In genomic region chr7:74525881-74526280, GRCh38 we compare ENCODE assay signal across 13 cellular contexts.
A peak's percentile ranks its signal among the peaks of the same experiment; 100 is the strongest.
DNase-seq lines count a peak whose midpoint lies in the region; ATAC-seq and TF ChIP-seq lines count a peak whose summit lies in the region.
"Had no signal": no experiment of that assay in that cellular context is flagged by ENCODE, and none has a peak within 500 bp of the region (broad histone marks: within the 10 kb centered on the region; RNA-seq: fewer than 3 reads in every experiment).

No MANE protein-coding gene starts in this region.

- H3K9me3 ChIP-seq in body of pancreas = no peaks in the 10 kb centered on the region
- H3K9me3 ChIP-seq in mucosa of descending colon = peaks cover 8% of the 10 kb centered on the region
- peaks cover 0 to 8% (median 4%) of the 10 kb centered on the region in 4 donors for H3K9me3 ChIP-seq in upper lobe of left lung
- H3K9me3 ChIP-seq: SK-N-SH had no signal

- peak; percentile 74 for ATAC-seq in body of pancreas
- ATAC-seq in mucosa of descending colon = peak; percentile 91
- no peak for ATAC-seq in upper lobe of left lung (ENCODE audit: low FRiP score in 2 of 2)

- no peak for TF ChIP-seq CTCF in body of pancreas (IDR thresholded peaks at IDR 0.05)
- TF ChIP-seq CTCF in mucosa of descending colon (IDR thresholded peaks at IDR 0.05) = no peak
- TF ChIP-seq CTCF in upper lobe of left lung (IDR thresholded peaks at IDR 0.05) = no peak

- DNase-seq in DMS153 treated with DMSO at 0.1 percent for 48 hours (lab: John Stamatoyannopoulos, UW; ENCODE audit: unreplicated experiment) (peak; percentile 75), NCI-H2029 treated with DMSO at 0.1 percent for 48 hours (lab: John Stamatoyannopoulos, UW) (peak; percentile 52), body of pancreas (peak; percentile 73 to 88 (median 84)), mucosa of descending colon (peak; percentile 92 to 95 (median 92)), OCI-M2 (lab: John Stamatoyannopoulos, UW; ENCODE audit: unreplicated experiment) (no peak), upper lobe of left lung (no peak), activated gamma-delta T cell treated with Interleukin-2 at 50 U/mL for 16 hours (no peak)
- DNase-seq in activated T-helper 2 cell treated with anti-CD3 and anti-CD28 coated beads, Interferon-gamma antibody, Interleukin-2, Interleukin-4, amounts not matched to agents 10 μg/mL and 5 μg/mL and 100 μg/mL, durations not matched to agents 14 hours and 24 hours and 36 hours (ENCODE audit: low spot score) = no peak
- DNase-seq: activated CD4-positive, alpha-beta T cell treated with anti-CD3 and anti-CD28 coated beads for 48 hours; dermis blood vessel endothelial cell; head of caudate nucleus; SK-N-SH had no signal

- TF ChIP-seq EP300 in upper lobe of left lung (IDR thresholded peaks at IDR 0.05) = no peak

- H3K4me1 ChIP-seq in body of pancreas = peaks cover 22% of the 10 kb centered on the region
- peaks cover 14% of the 10 kb centered on the region for H3K4me1 ChIP-seq in mucosa of descending colon (ENCODE audit: low read depth)
- no peaks in the 10 kb centered on the region for H3K4me1 ChIP-seq in upper lobe of left lung

- H3K4me3 ChIP-seq in body of pancreas (no peak overlapping the region), mucosa of descending colon (no peak overlapping the region), upper lobe of left lung (no peak overlapping the region)

- WGBS in body of pancreas, 2 donors = 21 to 45% methylated on average over 5 to 7 of the region's 7 CpGs
- WGBS in upper lobe of left lung, 2 donors = 88 to 97% methylated on average over 3 to 7 of the region's 7 CpGs

- no peaks in the 10 kb centered on the region for H3K4me1 Mint-ChIP-seq in activated T-helper 2 cell treated with anti-CD3 and anti-CD28 coated beads, Interferon-gamma antibody, Interleukin-2, Interleukin-4, amounts not matched to agents 10 μg/mL and 5 μg/mL and 100 μg/mL, durations not matched to agents 14 hours and 24 hours and 36 hours (ENCODE audit: low read depth)
- H3K4me1 Mint-ChIP-seq: activated naive CD4-positive, alpha-beta T cell treated with anti-CD3 and anti-CD28 coated beads, Interleukin-2, amount 50 U/mL, for 24 hours had no signal

- no peaks in the 10 kb centered on the region for H3K36me3 ChIP-seq in body of pancreas (replicated peaks in 1 of 2; ENCODE audit: insufficient read depth in 1 of 2, low read depth in 2 of 2)
- H3K36me3 ChIP-seq in mucosa of descending colon (ENCODE audit: low read depth) = no peaks in the 10 kb centered on the region
- peaks cover 3 to 40% (median 26%) of the 10 kb centered on the region in 4 donors for H3K36me3 ChIP-seq in upper lobe of left lung

- H3K27ac ChIP-seq in body of pancreas = peak overlapping the region in 2 of 4 donors; percentile 6 to 19
- no peak overlapping the region for H3K27ac ChIP-seq in upper lobe of left lung

- H3K27me3 Mint-ChIP-seq in activated T-helper 2 cell treated with anti-CD3 and anti-CD28 coated beads, Interferon-gamma antibody, Interleukin-2, Interleukin-4, amounts not matched to agents 10 μg/mL and 5 μg/mL and 100 μg/mL, durations not matched to agents 14 hours and 24 hours and 36 hours (ENCODE audit: low read depth) = no peaks in the 10 kb centered on the region
- H3K27me3 Mint-ChIP-seq: activated naive CD4-positive, alpha-beta T cell treated with anti-CD3 and anti-CD28 coated beads, Interleukin-2, amount 50 U/mL, for 24 hours had no signal

- TF ChIP-seq POLR2A in body of pancreas (IDR thresholded peaks at IDR 0.05) (no peak), upper lobe of left lung (IDR thresholded peaks at IDR 0.05) (no peak)

- intact Hi-C loops in body of pancreas (cut with DNase I) = no loop called here
- intact Hi-C loops in mucosa of descending colon (cut with DNase I, micrococcal nuclease) = no loop called here
- intact Hi-C loops in activated T-helper 2 cell treated with anti-CD3 and anti-CD28 coated beads, Interferon-gamma antibody, Interleukin-2, Interleukin-4, amounts not matched to agents 10 μg/mL and 5 μg/mL and 100 μg/mL, durations not matched to agents 14 hours and 24 hours and 36 hours (cut with micrococcal nuclease) = no loop called here

- H3K4me3 Mint-ChIP-seq in activated T-helper 2 cell treated with anti-CD3 and anti-CD28 coated beads, Interferon-gamma antibody, Interleukin-2, Interleukin-4, amounts not matched to agents 10 μg/mL and 5 μg/mL and 100 μg/mL, durations not matched to agents 14 hours and 24 hours and 36 hours (ENCODE audit: low read depth) = no peak overlapping the region
- H3K4me3 Mint-ChIP-seq: activated naive CD4-positive, alpha-beta T cell treated with anti-CD3 and anti-CD28 coated beads, Interleukin-2, amount 50 U/mL, for 24 hours had no signal

- H3K27ac Mint-ChIP-seq in activated T-helper 2 cell treated with anti-CD3 and anti-CD28 coated beads, Interferon-gamma antibody, Interleukin-2, Interleukin-4, amounts not matched to agents 10 μg/mL and 5 μg/mL and 100 μg/mL, durations not matched to agents 14 hours and 24 hours and 36 hours = no peak overlapping the region
- H3K27ac Mint-ChIP-seq: activated naive CD4-positive, alpha-beta T cell treated with anti-CD3 and anti-CD28 coated beads, Interleukin-2, amount 50 U/mL, for 24 hours had no signal

- no peaks in the 10 kb centered on the region for H3K36me3 Mint-ChIP-seq in activated T-helper 2 cell treated with anti-CD3 and anti-CD28 coated beads, Interferon-gamma antibody, Interleukin-2, Interleukin-4, amounts not matched to agents 10 μg/mL and 5 μg/mL and 100 μg/mL, durations not matched to agents 14 hours and 24 hours and 36 hours (ENCODE audit: low read depth)
- H3K36me3 Mint-ChIP-seq: activated naive CD4-positive, alpha-beta T cell treated with anti-CD3 and anti-CD28 coated beads, Interleukin-2, amount 50 U/mL, for 24 hours had no signal

- no peaks in the 10 kb centered on the region for H3K9me3 Mint-ChIP-seq in activated T-helper 2 cell treated with anti-CD3 and anti-CD28 coated beads, Interferon-gamma antibody, Interleukin-2, Interleukin-4, amounts not matched to agents 10 μg/mL and 5 μg/mL and 100 μg/mL, durations not matched to agents 14 hours and 24 hours and 36 hours
- H3K9me3 Mint-ChIP-seq: activated naive CD4-positive, alpha-beta T cell treated with anti-CD3 and anti-CD28 coated beads, Interleukin-2, amount 50 U/mL, for 24 hours had no signal

- H3K27me3 ChIP-seq in body of pancreas (no peaks in the 10 kb centered on the region), upper lobe of left lung (no peaks in the 10 kb centered on the region)

Comparison
In these comparisons a context has a peak if more than half of its experiments do, and no peak if none do; other contexts are left out.
1. DNase-seq: peak in DMS153 treated with DMSO at 0.1 percent for 48 hours (single experiment), NCI-H2029 treated with DMSO at 0.1 percent for 48 hours (single experiment), body of pancreas (4 of 4) and mucosa of descending colon (3 of 3); none in OCI-M2 (single experiment), upper lobe of left lung (0 of 2), activated T-helper 2 cell treated with anti-CD3 and anti-CD28 coated beads, Interferon-gamma antibody, Interleukin-2, Interleukin-4, amounts not matched to agents 10 μg/mL and 5 μg/mL and 100 μg/mL, durations not matched to agents 14 hours and 24 hours and 36 hours (single experiment) and activated gamma-delta T cell treated with Interleukin-2 at 50 U/mL for 16 hours (single experiment).
2. ATAC-seq: peak in body of pancreas (single experiment) and mucosa of descending colon (single experiment); none in upper lobe of left lung (0 of 2).